ENCODE assay signal across 15 cellular contexts in genomic region chr10:87915989-87916388, GRCh38. TPM values are rescaled to one million over a fixed set of nuclear protein-coding genes. Genes with fewer than 3 reads are reported as not detected.
DNase-seq lines count a peak whose midpoint lies in the region; ATAC-seq and TF ChIP-seq lines count a peak whose summit lies in the region.
"Had no signal": no experiment of that assay in that cellular context is flagged by ENCODE, and none has a peak within 500 bp of the region (broad histone marks: within the 10 kb centered on the region; RNA-seq: fewer than 3 reads in every experiment).

No MANE protein-coding gene starts in this region.

- H3K27me3 Mint-ChIP-seq in CD8-positive, alpha-beta T cell (ENCODE audit: low read depth), result no peaks in the 10 kb centered on the region

- peaks cover 4 to 5% of the 10 kb centered on the region in 2 experiments; a peak in 2 of 3 replicates for H3K36me3 ChIP-seq in HEK293 (ENCODE audit: control insufficient read depth in 2 of 2, insufficient read depth in 1 of 2, low read length in 2 of 2)
- H3K36me3 ChIP-seq in CD8-positive, alpha-beta T cell (ENCODE audit: insufficient read depth, low read length), result peaks cover 4% of the 10 kb centered on the region
- H3K36me3 ChIP-seq: brain microvascular endothelial cell, SJCRH30 had no signal

- H3K4me1 Mint-ChIP-seq in CD8-positive, alpha-beta T cell (ENCODE audit: low read depth), result peaks cover 58% of the 10 kb centered on the region

- H3K4me3 ChIP-seq in HEK293 (ENCODE audit: low read depth, low read length) (no peak overlapping the region), skeletal muscle cell (ENCODE audit: low read depth, low read length) (no peak overlapping the region)
- H3K4me3 ChIP-seq in CD8-positive, alpha-beta T cell (ENCODE audit: low read depth, low read length), result no peak overlapping the region
- H3K4me3 ChIP-seq: sigmoid colon, SJCRH30 had no signal

- H3K9me3 Mint-ChIP-seq in CD8-positive, alpha-beta T cell, result peaks cover 24% of the 10 kb centered on the region

- intact Hi-C loops in CD8-positive, alpha-beta T cell (cut with DNase I, micrococcal nuclease), result loop anchor here in 1 of 2 experiments (5.0 kb wide), 1 partner anchor 54 kb away; the partner anchor contains the start of genes KLLN and PTEN

- POLR2A ChIA-PET in HEK293 (lab: Yijun Ruan, JAX), result no interaction called here
- POLR2A ChIA-PET in CD8-positive, alpha-beta T cell (lab: Charles Lee), result no interaction called here

- H3K9me3 ChIP-seq in HEK293 (ENCODE audit: control insufficient read depth, insufficient read depth, low read depth, low read length), result no peaks in the 10 kb centered on the region
- peaks cover 18% of the 10 kb centered on the region for H3K9me3 ChIP-seq in CD8-positive, alpha-beta T cell (ENCODE audit: low read length)
- H3K9me3 ChIP-seq: SJCRH30 had no signal

- ATAC-seq in CD8-positive, alpha-beta T cell, result no peak

- H3K4me3 Mint-ChIP-seq in CD8-positive, alpha-beta T cell, result no peak overlapping the region

- no peaks in the 10 kb centered on the region for H3K27me3 ChIP-seq in CD8-positive, alpha-beta T cell (ENCODE audit: insufficient read depth, low read length)
- H3K27me3 ChIP-seq: brain microvascular endothelial cell, sigmoid colon, SJCRH30 had no signal

- H3K27ac ChIP-seq in HEK293 (ENCODE audit: extremely low read depth, low read depth, low read length), result no peak overlapping the region
- no peak overlapping the region for H3K27ac ChIP-seq in CD8-positive, alpha-beta T cell (ENCODE audit: low read depth, low read length)
- H3K27ac ChIP-seq: brain microvascular endothelial cell, epithelial cell of prostate, SJCRH30, VCaP had no signal

- no peak overlapping the region for H3K27ac Mint-ChIP-seq in CD8-positive, alpha-beta T cell

- TF ChIP-seq CTCF in HEK293 (tag by site-specific recombination; IDR thresholded peaks at IDR 0.05), result no peak
- TF ChIP-seq CTCF in CD8-positive, alpha-beta T cell (IDR thresholded peaks at IDR 0.05), result no peak

- CTCF ChIA-PET in HEK293 (lab: Yijun Ruan, JAX), result no interaction called here
- CTCF ChIA-PET in CD8-positive, alpha-beta T cell (lab: Charles Lee), result no interaction called here

- DNase-seq in RPMI7951 (ENCODE audit: low read depth), result peak; percentile 6
- peak; percentile 27 for DNase-seq in fibroblast of peridontal ligament (ENCODE audit: extremely low read depth)
- DNase-seq in skeletal muscle cell (ENCODE audit: low read depth), result peak; percentile 17
- no peak for DNase-seq in CD8-positive, alpha-beta T cell
- no peak for DNase-seq in activated gamma-delta T cell (lab: John Stamatoyannopoulos, UW)
- no peak for DNase-seq in NCI-H2196 (lab: John Stamatoyannopoulos, UW; ENCODE audit: unreplicated experiment)
- DNase-seq: activated T-cell treated with anti-CD3 and anti-CD28 coated beads for 4 hours, brain microvascular endothelial cell, NCI-H146, NCI-H748 treated with DMSO at 0.1 percent for 48 hours, sigmoid colon, SJCRH30 had no signal

- H3K36me3 Mint-ChIP-seq in CD8-positive, alpha-beta T cell, result peaks cover 57% of the 10 kb centered on the region

- 0 out of 2 replicates have a peak, but pooled peaks cover 2% of the 10 kb centered on the region for H3K4me1 ChIP-seq in HEK293 (ENCODE audit: control insufficient read depth, insufficient read depth, low read length)
- peaks cover 33% of the 10 kb centered on the region for H3K4me1 ChIP-seq in CD8-positive, alpha-beta T cell (ENCODE audit: insufficient read depth, low read length)
- H3K4me1 ChIP-seq: SJCRH30 had no signal

TF ChIP-seq in HEK293, 187 proteins besides CTCF, POLR2A, EP300 and RAD21:
- TF ChIP-seq REPIN1 (tag by site-specific recombination; IDR thresholded peaks at IDR 0.05; ENCODE audit: low read depth) (no peak), ZNF501 (tag by site-specific recombination; IDR thresholded peaks at IDR 0.05) (no peak), PRDM1 (tag by site-specific recombination; IDR thresholded peaks at IDR 0.05) (peak; percentile 77)
- TF ChIP-seq, protein P1, sequence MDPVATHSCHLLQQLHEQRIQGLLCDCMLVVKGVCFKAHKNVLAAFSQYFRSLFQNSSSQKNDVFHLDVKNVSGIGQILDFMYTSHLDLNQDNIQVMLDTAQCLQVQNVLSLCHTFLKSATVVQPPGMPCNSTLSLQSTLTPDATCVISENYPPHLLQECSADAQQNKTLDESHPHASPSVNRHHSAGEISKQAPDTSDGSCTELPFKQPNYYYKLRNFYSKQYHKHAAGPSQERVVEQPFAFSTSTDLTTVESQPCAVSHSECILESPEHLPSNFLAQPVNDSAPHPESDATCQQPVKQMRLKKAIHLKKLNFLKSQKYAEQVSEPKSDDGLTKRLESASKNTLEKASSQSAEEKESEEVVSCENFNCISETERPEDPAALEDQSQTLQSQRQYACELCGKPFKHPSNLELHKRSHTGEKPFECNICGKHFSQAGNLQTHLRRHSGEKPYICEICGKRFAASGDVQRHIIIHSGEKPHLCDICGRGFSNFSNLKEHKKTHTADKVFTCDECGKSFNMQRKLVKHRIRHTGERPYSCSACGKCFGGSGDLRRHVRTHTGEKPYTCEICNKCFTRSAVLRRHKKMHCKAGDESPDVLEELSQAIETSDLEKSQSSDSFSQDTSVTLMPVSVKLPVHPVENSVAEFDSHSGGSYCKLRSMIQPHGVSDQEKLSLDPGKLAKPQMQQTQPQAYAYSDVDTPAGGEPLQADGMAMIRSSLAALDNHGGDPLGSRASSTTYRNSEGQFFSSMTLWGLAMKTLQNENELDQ (tag by site-specific recombination; IDR thresholded peaks at IDR 0.05; ENCODE audit: low read depth), result no peak

RNA-seq across cellular contexts. Expression of gene PTEN, which starts 52.6 kb away (rescaled TPM):
- total RNA-seq in RPMI7951 (2014; rRNA removed; shearing (Covaris generic)), result under 0.01 and 0.96 TPM in 2 replicates
- 10 to 100 TPM; 57.5 to 66.1 TPM for total RNA-seq in CD8-positive, alpha-beta T cell

RNA-seq across cellular contexts. Expression of gene KLLN, which starts 52.7 kb away (rescaled TPM):
- not detected in 2 replicates for total RNA-seq in RPMI7951 (2014; rRNA removed; shearing (Covaris generic))
- under 1 TPM; 0.38 to 0.42 TPM for total RNA-seq in CD8-positive, alpha-beta T cell

Comparison
In these comparisons a context has a peak if more than half of its experiments do, and no peak if none do; other contexts are left out.
1. DNase-seq: peak in RPMI7951 (single experiment), fibroblast of peridontal ligament (single experiment) and skeletal muscle cell (single experiment); none in CD8-positive, alpha-beta T cell (0 of 7), activated gamma-delta T cell (single experiment) and NCI-H2196 (single experiment).
2. RNA of gene PTEN, which starts 52.6 kb away (total RNA-seq): 57.5 to 66.1 TPM in CD8-positive, alpha-beta T cell; under 0.01 to 0.96 TPM in RPMI7951; every median in the first group is over 10 times any median in the second.